ENCODE assay signal across 8 cellular contexts in the genomic region with DNA sequence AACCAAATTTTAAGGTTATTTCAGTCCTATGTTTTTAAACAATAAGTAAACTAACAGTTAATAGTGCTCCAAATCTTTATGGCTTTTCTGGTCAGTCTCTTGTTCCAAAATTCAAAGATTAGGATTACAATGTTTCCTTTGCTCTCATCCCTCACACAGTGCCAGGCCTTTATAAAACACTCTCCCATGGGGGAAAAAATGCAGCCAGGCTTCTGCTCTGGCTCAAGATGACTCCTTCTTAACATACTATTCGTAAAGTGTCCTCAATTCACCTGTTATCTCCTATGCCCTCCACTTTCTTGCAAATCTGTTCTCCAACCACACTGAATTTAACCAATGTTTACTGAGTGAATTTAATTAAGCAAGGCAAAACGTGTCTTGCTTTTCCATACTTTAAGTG.
A peak's percentile ranks its signal among the peaks of the same experiment; 100 is the strongest.
DNase-seq lines count a peak whose midpoint lies in the region; FAIRE-seq and TF ChIP-seq lines count a peak whose summit lies in the region.

No MANE protein-coding gene starts in this region.

- H3K4me3 ChIP-seq in AG09309 (ENCODE audit: control insufficient read depth, low read depth, low read length), result peak overlapping the region; percentile 79
- peak overlapping the region; percentile 86 for H3K4me3 ChIP-seq in endocrine pancreas (ENCODE audit: control insufficient read depth, insufficient read depth, low read length)
- H3K4me3 ChIP-seq in neuron (ENCODE audit: low read length), result peak overlapping the region; percentile 82

- H3K36me3 ChIP-seq in KOPT-K1 (ENCODE audit: insufficient read depth, low read length) (peaks cover 17% of the 10 kb centered on the region), endocrine pancreas (ENCODE audit: control insufficient read depth, insufficient read depth, low read length) (no peaks in the 10 kb centered on the region), neuron (ENCODE audit: insufficient read depth, low read length) (peaks cover 13% of the 10 kb centered on the region)

- H3K27me3 ChIP-seq in endocrine pancreas (ENCODE audit: control insufficient read depth, insufficient read depth, low read length), result no peaks in the 10 kb centered on the region
- H3K27me3 ChIP-seq in neuron (ENCODE audit: insufficient read depth, low read length), result no peaks in the 10 kb centered on the region

- DNase-seq in AG09309 (ENCODE audit: low read depth) (no peak), NCI-H146 (lab: John Stamatoyannopoulos, UW) (no peak), HTR-8/SVneo (ENCODE audit: insufficient read length, low spot score) (no peak), superior temporal gyrus (ENCODE audit: extremely low spot score) (no peak), SKM-1 (lab: John Stamatoyannopoulos, UW; ENCODE audit: unreplicated experiment) (no peak)

- no peaks in the 10 kb centered on the region for H3K9me3 ChIP-seq in KOPT-K1 (ENCODE audit: insufficient read depth, low read length, poor library complexity, severe bottlenecking)
- no peaks in the 10 kb centered on the region for H3K9me3 ChIP-seq in endocrine pancreas (ENCODE audit: control insufficient read depth, low read length)
- no peaks in the 10 kb centered on the region for H3K9me3 ChIP-seq in neuron (ENCODE audit: low read length)

- H3K4me1 ChIP-seq in endocrine pancreas (ENCODE audit: control insufficient read depth, insufficient read depth, low read length) (no peaks in the 10 kb centered on the region), neuron (ENCODE audit: insufficient read depth, low read length) (peaks cover 18% of the 10 kb centered on the region)

- peak overlapping the region; percentile 80 for H3K27ac ChIP-seq in KOPT-K1 (ENCODE audit: low read depth, low read length, poor library complexity, severe bottlenecking)

- peak overlapping the region; percentile 74 for H3K9ac ChIP-seq in endocrine pancreas (ENCODE audit: control insufficient read depth, insufficient read depth, low read length)

- FAIRE-seq in HTR-8/SVneo (lab: Jason Lieb, UNC), result no peak

- TF ChIP-seq CTCF in AG09309 (IDR thresholded peaks at IDR 0.05; ENCODE audit: control insufficient read depth, insufficient read depth, low read depth, low read length, missing control alignments), result no peak

- no peak overlapping the region for H2AFZ ChIP-seq in neuron (ENCODE audit: low read depth, low read length)
